ENCODE assay signal across 3 cellular contexts in the genomic region with DNA sequence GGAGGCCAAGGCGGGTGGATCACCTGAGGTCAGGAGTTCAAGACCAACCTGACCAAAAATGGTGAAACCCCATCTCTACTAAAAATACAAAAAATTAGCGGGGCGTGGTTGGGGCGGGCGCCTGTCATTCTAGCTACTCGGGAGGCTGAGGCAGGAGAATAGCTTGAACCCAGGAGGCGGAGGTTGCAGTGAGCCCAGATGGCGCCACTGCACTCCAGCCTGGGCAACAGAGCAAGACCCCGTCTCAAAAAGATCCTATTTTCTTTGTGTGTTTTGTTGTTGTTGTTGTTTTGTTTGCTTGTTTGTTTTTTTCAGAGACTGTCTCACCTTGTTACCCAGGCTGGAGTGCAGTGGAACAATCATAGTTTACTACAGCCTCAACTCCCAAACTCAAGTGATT.
TF ChIP-seq lines count a peak whose summit lies in the region.

No MANE protein-coding gene starts in this region.

TF ChIP-seq in HEK293, 187 proteins besides CTCF, POLR2A, EP300 and RAD21:
- peak; percentile 91 for TF ChIP-seq ZNF121 (tag by site-specific recombination; IDR thresholded peaks at IDR 0.05)

TF ChIP-seq in WTC11, 78 proteins besides CTCF, POLR2A, EP300 and RAD21:
- TF ChIP-seq ZNF121 (CRISPR knock-in tag; IDR thresholded peaks at IDR 0.05), result peak; percentile 82

TF ChIP-seq in K562, 482 proteins besides CTCF, POLR2A, EP300 and RAD21:
- TF ChIP-seq ZNF121 (CRISPR knock-in tag; conservative IDR thresholded peaks at IDR 0.05) (peak; percentile 38; the same call in 1 of the 2 replicates), BCOR (IDR thresholded peaks at IDR 0.05) (0 out of 2 replicates have a peak, but pooled peaks have one; percentile 24)
- TF ChIP-seq, protein P1, sequence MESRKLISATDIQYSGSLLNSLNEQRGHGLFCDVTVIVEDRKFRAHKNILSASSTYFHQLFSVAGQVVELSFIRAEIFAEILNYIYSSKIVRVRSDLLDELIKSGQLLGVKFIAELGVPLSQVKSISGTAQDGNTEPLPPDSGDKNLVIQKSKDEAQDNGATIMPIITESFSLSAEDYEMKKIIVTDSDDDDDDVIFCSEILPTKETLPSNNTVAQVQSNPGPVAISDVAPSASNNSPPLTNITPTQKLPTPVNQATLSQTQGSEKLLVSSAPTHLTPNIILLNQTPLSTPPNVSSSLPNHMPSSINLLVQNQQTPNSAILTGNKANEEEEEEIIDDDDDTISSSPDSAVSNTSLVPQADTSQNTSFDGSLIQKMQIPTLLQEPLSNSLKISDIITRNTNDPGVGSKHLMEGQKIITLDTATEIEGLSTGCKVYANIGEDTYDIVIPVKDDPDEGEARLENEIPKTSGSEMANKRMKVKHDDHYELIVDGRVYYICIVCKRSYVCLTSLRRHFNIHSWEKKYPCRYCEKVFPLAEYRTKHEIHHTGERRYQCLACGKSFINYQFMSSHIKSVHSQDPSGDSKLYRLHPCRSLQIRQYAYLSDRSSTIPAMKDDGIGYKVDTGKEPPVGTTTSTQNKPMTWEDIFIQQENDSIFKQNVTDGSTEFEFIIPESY (CRISPR knock-in tag; IDR thresholded peaks at IDR 0.05), result peak; percentile 61; the same call in 1 of the 2 replicates
